Comparison of ENCODE assay signal across 23 cellular contexts in genomic region chr6:2192971-2193370, GRCh38. TPM values are rescaled to one million over a fixed set of nuclear protein-coding genes. Genes with fewer than 3 reads are reported as not detected.
DNase-seq lines count a peak whose midpoint lies in the region; ATAC-seq and TF ChIP-seq lines count a peak whose summit lies in the region.
"Had no signal": no experiment of that assay in that cellular context is flagged by ENCODE, and none has a peak within 500 bp of the region (broad histone marks: within the 10 kb centered on the region; RNA-seq: fewer than 3 reads in every experiment).

No MANE protein-coding gene starts in this region.

- H3K27ac Mint-ChIP-seq in activated CD8-positive, alpha-beta T cell treated with anti-CD3 and anti-CD28 coated beads, Interleukin-2, amount 10 ng/mL, durations not matched to agents 7 days and 5 days: no peak overlapping the region
- H3K27ac Mint-ChIP-seq: B cell; CD4-positive, alpha-beta memory T cell; CD4-positive, CD25-positive, alpha-beta regulatory T cell; CD8-positive, alpha-beta memory T cell had no signal

- intact Hi-C loops in upper lobe of right lung (cut with DNase I): loop anchor here (10.0 kb wide), 1 partner anchor 588 kb away; the partner anchor contains the start of gene FOXC1

- peaks cover 9% of the 10 kb centered on the region for H3K4me1 ChIP-seq in upper lobe of right lung

- ATAC-seq in upper lobe of right lung (peak; percentile 54), HG02623 (IDR thresholded peaks at IDR 0.05; ENCODE audit: unreplicated experiment) (no peak)
- ATAC-seq in activated CD8-positive, alpha-beta T cell treated with anti-CD3 and anti-CD28 coated beads, Interleukin-2, amount 10 ng/mL, durations not matched to agents 7 days and 5 days: no peak
- ATAC-seq: A549, GM12878 had no signal

- H3K4me3 ChIP-seq in upper lobe of right lung: no peak overlapping the region
- H3K4me3 ChIP-seq: A549; BLaER1 treated with 17β-estradiol and CSF1 and Interleukin-3, amounts not matched to agents 10 nM and 100 nM; GM12878 had no signal

- no peaks in the 10 kb centered on the region for H3K27me3 Mint-ChIP-seq in activated CD8-positive, alpha-beta T cell treated with anti-CD3 and anti-CD28 coated beads, Interleukin-2, amount 10 ng/mL, durations not matched to agents 7 days and 5 days (ENCODE audit: low read depth)
- H3K27me3 Mint-ChIP-seq: B cell; CD4-positive, CD25-positive, alpha-beta regulatory T cell had no signal

- POLR2A ChIA-PET in activated CD8-positive, alpha-beta T cell treated with anti-CD3 and anti-CD28 coated beads, Interleukin-2, amount 10 ng/mL, durations not matched to agents 7 days and 5 days (lab: Charles Lee): no interaction called here

- H3K9me3 ChIP-seq in upper lobe of right lung: no peaks in the 10 kb centered on the region
- H3K9me3 ChIP-seq: A549 had no signal

- H3K27ac ChIP-seq in upper lobe of right lung: no peak overlapping the region
- H3K27ac ChIP-seq: 22Rv1; A549; BLaER1 treated with 17β-estradiol and CSF1 and Interleukin-3, amounts not matched to agents 10 nM and 100 nM; C4-2B had no signal

- no peaks in the 10 kb centered on the region for H3K36me3 ChIP-seq in upper lobe of right lung

- no peaks in the 10 kb centered on the region for H3K4me1 Mint-ChIP-seq in activated CD8-positive, alpha-beta T cell treated with anti-CD3 and anti-CD28 coated beads, Interleukin-2, amount 10 ng/mL, durations not matched to agents 7 days and 5 days (ENCODE audit: low read depth)

- no peak for TF ChIP-seq CTCF in upper lobe of right lung (IDR thresholded peaks at IDR 0.05)

- CTCF ChIA-PET in activated CD8-positive, alpha-beta T cell treated with anti-CD3 and anti-CD28 coated beads, Interleukin-2, amount 10 ng/mL, durations not matched to agents 7 days and 5 days (lab: Charles Lee): interaction anchor here (1.6 kb wide), 1 partner anchor 16 kb away, joined by 5 read pairs; no protein-coding TSS in a partner anchor

- H3K4me3 Mint-ChIP-seq in activated CD8-positive, alpha-beta T cell treated with anti-CD3 and anti-CD28 coated beads, Interleukin-2, amount 10 ng/mL, durations not matched to agents 7 days and 5 days: no peak overlapping the region
- H3K4me3 Mint-ChIP-seq: B cell; CD4-positive, alpha-beta memory T cell; CD4-positive, CD25-positive, alpha-beta regulatory T cell; CD8-positive, alpha-beta memory T cell had no signal

- no peaks in the 10 kb centered on the region for H3K27me3 ChIP-seq in upper lobe of right lung
- H3K27me3 ChIP-seq: BLaER1 treated with 17β-estradiol and CSF1 and Interleukin-3, amounts not matched to agents 10 nM and 100 nM had no signal

- peaks cover 3% of the 10 kb centered on the region for H3K36me3 Mint-ChIP-seq in activated CD8-positive, alpha-beta T cell treated with anti-CD3 and anti-CD28 coated beads, Interleukin-2, amount 10 ng/mL, durations not matched to agents 7 days and 5 days (ENCODE audit: low read depth)
- H3K36me3 Mint-ChIP-seq: CD4-positive, alpha-beta memory T cell; CD8-positive, alpha-beta memory T cell had no signal

- peak; percentile 60 for DNase-seq in CD1c-positive myeloid dendritic cell (ENCODE audit: extremely low spot score)
- DNase-seq in NOMO-1 treated with dmso at 0.1 percent for 144 hours (lab: John Stamatoyannopoulos, UW; ENCODE audit: unreplicated experiment): peak; percentile 25
- no peak for DNase-seq in upper lobe of right lung
- no peak for DNase-seq in activated CD8-positive, alpha-beta T cell treated with anti-CD3 and anti-CD28 coated beads, Interleukin-2, amount 10 ng/mL, durations not matched to agents 7 days and 5 days
- DNase-seq: AML-193; CD4-positive, alpha-beta memory T cell; CD4-positive, CD25-positive, alpha-beta regulatory T cell; CD8-positive, alpha-beta memory T cell; COR-L47; DMS 273 treated with DMSO at 0.1 percent for 48 hours; DMS153; DMS53; DMS79; DND-41; EL; GDM1 had no signal

- no peaks in the 10 kb centered on the region for H3K9me3 Mint-ChIP-seq in activated CD8-positive, alpha-beta T cell treated with anti-CD3 and anti-CD28 coated beads, Interleukin-2, amount 10 ng/mL, durations not matched to agents 7 days and 5 days (ENCODE audit: insufficient read depth)
- H3K9me3 Mint-ChIP-seq: CD4-positive, alpha-beta memory T cell; CD8-positive, alpha-beta memory T cell had no signal

RNA-seq across cellular contexts. Expression of gene GMDS, which starts 52.4 kb away (rescaled TPM):
- 12.2 TPM for total RNA-seq in upper lobe of right lung
- total RNA-seq in activated CD8-positive, alpha-beta T cell treated with anti-CD3 and anti-CD28 coated beads, Interleukin-2, amount 10 ng/mL, durations not matched to agents 7 days and 5 days: 10 to 100 TPM; 30.3 to 38.5 TPM

Comparison
In these comparisons a context has a peak if more than half of its experiments do, and no peak if none do; other contexts are left out.
1. DNase-seq: peak in CD1c-positive myeloid dendritic cell (single experiment) and NOMO-1 treated with dmso at 0.1 percent for 144 hours (single experiment); none in upper lobe of right lung (single experiment) and activated CD8-positive, alpha-beta T cell treated with anti-CD3 and anti-CD28 coated beads, Interleukin-2, amount 10 ng/mL, durations not matched to agents 7 days and 5 days (single experiment).